Comparison of ENCODE assay signal across 9 cellular contexts in the genomic region with DNA sequence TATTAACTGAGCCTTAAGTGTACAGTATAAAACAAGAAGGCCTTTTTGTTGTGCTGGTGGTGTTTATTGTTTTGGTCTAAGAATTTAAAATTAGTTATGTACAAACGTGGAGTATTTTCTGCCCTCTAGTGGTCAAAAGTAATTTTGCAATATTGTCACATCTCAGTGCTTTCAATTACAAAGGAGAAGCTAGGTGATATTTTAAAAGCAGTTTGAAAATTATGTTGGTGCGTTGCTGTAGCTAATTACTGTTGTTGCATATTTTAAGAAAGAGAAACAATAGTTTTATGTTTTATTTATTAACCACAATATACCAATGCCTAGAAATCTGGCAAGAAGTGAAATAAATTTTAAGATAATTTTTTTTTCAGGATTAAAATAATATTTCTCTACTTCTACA. TPM values are rescaled to one million over a fixed set of nuclear protein-coding genes. Genes with fewer than 3 reads are reported as not detected.
DNase-seq lines count a peak whose midpoint lies in the region; ATAC-seq and TF ChIP-seq lines count a peak whose summit lies in the region.
"Had no signal": no experiment of that assay in that cellular context is flagged by ENCODE, and none has a peak within 500 bp of the region (broad histone marks: within the 10 kb centered on the region; RNA-seq: fewer than 3 reads in every experiment).

No MANE protein-coding gene starts in this region.

- no peaks in the 10 kb centered on the region for H3K9me3 Mint-ChIP-seq in Caco-2 (ENCODE audit: unreplicated experiment)

- no TSS peak for BruUV-seq in Caco-2 (replicated peaks; lab: Mats Ljungman, UMichigan)

- H3K4me3 ChIP-seq in Caco-2 (ENCODE audit: low read depth, low read length) (no peak overlapping the region), coronary artery (no peak overlapping the region)

- no peaks in the 10 kb centered on the region for H3K36me3 ChIP-seq in Caco-2 (ENCODE audit: control insufficient read depth, insufficient read depth, low read length)

- ATAC-seq in HG03354 (IDR thresholded peaks at IDR 0.05; ENCODE audit: poor library complexity, severe bottlenecking, unreplicated experiment) (peak; percentile 59), GM19328 (IDR thresholded peaks at IDR 0.05; ENCODE audit: unreplicated experiment) (no peak)

- intact Hi-C loops in Caco-2 (cut with micrococcal nuclease; ENCODE audit: unreplicated experiment): loop anchor here (1.0 kb wide), 1 partner anchor 37 kb away; a partner anchor contains a TSS

- DNase-seq in Caco-2 (peak in 1 of 2 experiments; percentile 44), NCI-H82 treated with DMSO at 0.1 percent for 48 hours (lab: John Stamatoyannopoulos, UW; ENCODE audit: unreplicated experiment) (peak; percentile 30), coronary artery (ENCODE audit: low spot score) (no peak), myocyte (ENCODE audit: low read depth) (peak; percentile 77)
- no peak for DNase-seq in stimulated activated CD4-positive, alpha-beta T cell treated with anti-CD3 and anti-CD28 coated beads, Interleukin-4, amount 100 ng/mL, for 1 hour
- no peak for DNase-seq in stimulated activated CD4-positive, alpha-beta T cell treated with anti-CD3 and anti-CD28 coated beads, Interleukin-4, amount 100 ng/mL, for 4 hours

- H3K4me1 ChIP-seq in Caco-2: no peaks in the 10 kb centered on the region

- H3K27me3 Mint-ChIP-seq in Caco-2 (ENCODE audit: insufficient read depth, unreplicated experiment): peaks cover 12% of the 10 kb centered on the region

- no peaks in the 10 kb centered on the region for H3K36me3 Mint-ChIP-seq in Caco-2 (ENCODE audit: insufficient read depth, unreplicated experiment)

- no peaks in the 10 kb centered on the region for H3K9me3 ChIP-seq in Caco-2

- CTCF ChIA-PET in Caco-2 (lab: Charles Lee): interaction anchor here (0.6 to 1.4 kb wide), 13 partner anchors 8 to 547 kb away, joined by 3 to 25 read pairs (median 3); a partner anchor contains a TSS

- H3K27ac ChIP-seq in coronary artery: no peak overlapping the region

- H3K27me3 ChIP-seq in Caco-2 (replicated peaks; ENCODE audit: control insufficient read depth, insufficient read depth, low read length): no peaks in the 10 kb centered on the region

- no peak overlapping the region for H3K4me3 Mint-ChIP-seq in Caco-2 (ENCODE audit: unreplicated experiment)

- no peaks in the 10 kb centered on the region for H3K4me1 Mint-ChIP-seq in Caco-2 (ENCODE audit: low read depth, unreplicated experiment)

- POLR2A ChIA-PET in Caco-2 (lab: Charles Lee): interaction anchor here (0.6 to 0.9 kb wide), 2 partner anchors 37 to 92 kb away, joined by 3 to 4 read pairs; a partner anchor contains a TSS

- TF ChIP-seq CTCF in Caco-2 (IDR thresholded peaks at IDR 0.05; ENCODE audit: insufficient read depth in 1 of 2, low read depth in 1 of 2, low read length in 1 of 2, severe bottlenecking in 1 of 2, unreplicated experiment in 1 of 2) (peak; percentile 68 to 72), coronary artery (IDR thresholded peaks at IDR 0.05) (peak; percentile 78)

- no peak overlapping the region for H3K27ac Mint-ChIP-seq in Caco-2 (ENCODE audit: unreplicated experiment)

RNA-seq across cellular contexts. Expression of a gene that starts 11.4 kb away (rescaled TPM):
- total RNA-seq in Caco-2 (2022): not detected in 2 replicates
- total RNA-seq in myocyte: not detected in 2 replicates
- polyA plus RNA-seq in myocyte (2012): not detected
- total RNA-seq: skeletal muscle tissue had no signal

Comparison
In these comparisons a context has a peak if more than half of its experiments do, and no peak if none do; other contexts are left out.
1. DNase-seq: peak in NCI-H82 treated with DMSO at 0.1 percent for 48 hours (single experiment) and myocyte (single experiment); none in coronary artery (single experiment), stimulated activated CD4-positive, alpha-beta T cell treated with anti-CD3 and anti-CD28 coated beads, Interleukin-4, amount 100 ng/mL, for 1 hour (single experiment) and stimulated activated CD4-positive, alpha-beta T cell treated with anti-CD3 and anti-CD28 coated beads, Interleukin-4, amount 100 ng/mL, for 4 hours (0 of 2).